ENCODE assay signal across 8 cellular contexts in the genomic region with DNA sequence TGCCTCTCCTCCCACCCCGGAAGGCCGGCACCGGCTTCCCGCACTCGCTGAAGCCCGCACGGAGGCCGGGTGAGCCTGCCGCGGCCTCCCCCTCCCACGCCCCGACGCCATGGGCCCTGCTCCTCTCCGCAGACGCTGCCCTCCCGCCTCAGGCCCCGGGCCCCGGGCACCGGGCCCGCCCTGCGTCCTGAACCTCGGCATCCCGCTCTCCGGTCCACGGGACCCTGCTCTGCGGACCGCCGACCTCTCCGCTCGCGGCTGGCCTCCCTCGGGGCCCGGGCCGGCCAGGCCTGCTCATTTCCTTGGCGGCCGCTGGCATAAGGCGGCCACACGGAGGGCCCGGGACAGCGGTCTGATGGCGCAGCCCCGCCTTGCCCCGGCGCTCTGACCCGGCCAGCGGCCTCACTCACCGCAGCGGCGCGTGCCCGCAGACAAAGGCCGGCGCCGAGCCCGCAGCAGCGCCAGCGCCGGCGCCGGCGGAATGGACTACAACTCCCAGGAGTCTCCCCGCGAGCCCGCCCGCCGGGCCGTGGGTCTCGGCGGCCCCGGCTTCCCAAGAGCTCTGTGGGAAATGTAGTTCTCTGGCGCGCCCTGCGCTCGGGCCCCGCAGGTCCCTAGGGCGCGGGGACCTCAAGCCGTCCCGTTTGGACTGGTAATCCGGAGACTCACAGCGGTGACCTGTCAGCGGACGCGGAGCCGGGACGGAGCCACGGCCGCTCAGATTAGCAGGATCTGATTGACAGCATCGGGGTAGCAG. TPM values are rescaled to one million over a fixed set of nuclear protein-coding genes. Genes with fewer than 3 reads are reported as not detected.
DNase-seq lines count a peak whose midpoint lies in the region; ATAC-seq and TF ChIP-seq lines count a peak whose summit lies in the region.

A gene with protein sequence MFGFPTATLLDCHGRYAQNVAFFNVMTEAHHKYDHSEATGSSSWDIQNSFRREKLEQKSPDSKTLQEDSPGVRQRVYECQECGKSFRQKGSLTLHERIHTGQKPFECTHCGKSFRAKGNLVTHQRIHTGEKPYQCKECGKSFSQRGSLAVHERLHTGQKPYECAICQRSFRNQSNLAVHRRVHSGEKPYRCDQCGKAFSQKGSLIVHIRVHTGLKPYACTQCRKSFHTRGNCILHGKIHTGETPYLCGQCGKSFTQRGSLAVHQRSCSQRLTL (minus strand): TSS at position 490 of the 757 bp plus-strand sequence. CDS start 2,748 bp downstream, outside the sequence.

- peak within 1 kb of the TSS; percentile 61 for H3K4me3 ChIP-seq in fibroblast of mammary gland (ENCODE audit: control insufficient read depth, low read depth, low read length)

- H3K9me3 Mint-ChIP-seq in naive thymus-derived CD8-positive, alpha-beta T cell: peaks cover 7 to 40% (median 24%) of the 10 kb centered on the region in 9 donors
- peaks cover 13% of the 10 kb centered on the region for H3K9me3 Mint-ChIP-seq in stimulated activated memory B cell treated with anti-CD40 and anti-IgM and Interleukin-4, amounts not matched to agents 10 μg/mL and 1 μg/mL and 100 μg/mL, for 72 hours

- ATAC-seq in GM21423 (IDR thresholded peaks at IDR 0.05; ENCODE audit: unreplicated experiment): peak; percentile 100
- peak; percentile 96 to 97 for ATAC-seq in naive thymus-derived CD8-positive, alpha-beta T cell
- peak; percentile 99 for ATAC-seq in stimulated activated memory B cell treated with anti-CD40 and anti-IgM and Interleukin-4, amounts not matched to agents 10 μg/mL and 1 μg/mL and 100 μg/mL, for 72 hours

- peak within 1 kb of the TSS; percentile 67 to 98 (median 94) for H3K27ac Mint-ChIP-seq in naive thymus-derived CD8-positive, alpha-beta T cell
- peak within 1 kb of the TSS; percentile 92 for H3K27ac Mint-ChIP-seq in stimulated activated memory B cell treated with anti-CD40 and anti-IgM and Interleukin-4, amounts not matched to agents 10 μg/mL and 1 μg/mL and 100 μg/mL, for 72 hours

- H3K4me1 Mint-ChIP-seq in naive thymus-derived CD8-positive, alpha-beta T cell: peaks cover 10 to 27% (median 20%) of the 10 kb centered on the region in 4 donors
- peaks cover 18% of the 10 kb centered on the region for H3K4me1 Mint-ChIP-seq in stimulated activated memory B cell treated with anti-CD40 and anti-IgM and Interleukin-4, amounts not matched to agents 10 μg/mL and 1 μg/mL and 100 μg/mL, for 72 hours

- POLR2A ChIA-PET in naive thymus-derived CD8-positive, alpha-beta T cell (lab: Charles Lee): interaction anchor here (0.7 to 2.1 kb wide), 9 partner anchors 41 to 1010 kb away, joined by 3 to 10 read pairs (median 4); a partner anchor contains a TSS

- peaks cover 0 to 5% (median under 1%) of the 10 kb centered on the region in 5 donors for H3K27me3 Mint-ChIP-seq in naive thymus-derived CD8-positive, alpha-beta T cell
- H3K27me3 Mint-ChIP-seq in stimulated activated memory B cell treated with anti-CD40 and anti-IgM and Interleukin-4, amounts not matched to agents 10 μg/mL and 1 μg/mL and 100 μg/mL, for 72 hours: no peaks in the 10 kb centered on the region

- peak within 1 kb of the TSS; percentile 91 to 97 (median 97) for H3K4me3 Mint-ChIP-seq in naive thymus-derived CD8-positive, alpha-beta T cell
- H3K4me3 Mint-ChIP-seq in stimulated activated memory B cell treated with anti-CD40 and anti-IgM and Interleukin-4, amounts not matched to agents 10 μg/mL and 1 μg/mL and 100 μg/mL, for 72 hours: peak within 1 kb of the TSS; percentile 98

- DNase-seq in DMS114 treated with DMSO at 0.1 percent for 48 hours (lab: John Stamatoyannopoulos, UW; ENCODE audit: unreplicated experiment) (peak; percentile 80), HUDEP-2 (lab: John Stamatoyannopoulos, UW; ENCODE audit: unreplicated experiment in 76 of 76) (peak in 57 of 76 experiments; percentile 3 to 71 (median 43)), RKO (ENCODE audit: low spot score) (peak; percentile 89), fibroblast of mammary gland (ENCODE audit: low read depth) (peak; percentile 77)
- peak; percentile 52 to 71 for DNase-seq in activated T-helper 1 cell treated with anti-CD3 and anti-CD28 coated beads, Interleukin-2, amount 50 U/mL, for 16 hours (ENCODE audit: low read depth in 1 of 2, low spot score in 1 of 2)
- DNase-seq in naive thymus-derived CD8-positive, alpha-beta T cell: peak; percentile 69 to 85 (median 78)

- TF ChIP-seq CTCF in fibroblast of mammary gland (conservative IDR thresholded peaks at IDR 0.05; ENCODE audit: control insufficient read depth, insufficient read depth, low read depth, low read length): no peak

- peaks cover 23 to 37% (median 32%) of the 10 kb centered on the region in 3 donors for H3K36me3 Mint-ChIP-seq in naive thymus-derived CD8-positive, alpha-beta T cell
- H3K36me3 Mint-ChIP-seq in stimulated activated memory B cell treated with anti-CD40 and anti-IgM and Interleukin-4, amounts not matched to agents 10 μg/mL and 1 μg/mL and 100 μg/mL, for 72 hours: peaks cover 31% of the 10 kb centered on the region

RNA-seq across cellular contexts. Expression of the gene that starts here (rescaled TPM):
- 10 to 100 TPM; 46.1 to 46.8 TPM for total RNA-seq in naive thymus-derived CD8-positive, alpha-beta T cell
- 10 to 100 TPM; 79.1 to 98.2 (median 94.8) TPM for polyA plus RNA-seq in naive thymus-derived CD8-positive, alpha-beta T cell

Comparison
In these comparisons a context has a peak if more than half of its experiments do, and no peak if none do; other contexts are left out.
1. Peak in every context shown above with its lines: DNase-seq, ATAC-seq and H3K4me3 ChIP-seq.